ENCODE assay signal across 21 cellular contexts in the genomic region with DNA sequence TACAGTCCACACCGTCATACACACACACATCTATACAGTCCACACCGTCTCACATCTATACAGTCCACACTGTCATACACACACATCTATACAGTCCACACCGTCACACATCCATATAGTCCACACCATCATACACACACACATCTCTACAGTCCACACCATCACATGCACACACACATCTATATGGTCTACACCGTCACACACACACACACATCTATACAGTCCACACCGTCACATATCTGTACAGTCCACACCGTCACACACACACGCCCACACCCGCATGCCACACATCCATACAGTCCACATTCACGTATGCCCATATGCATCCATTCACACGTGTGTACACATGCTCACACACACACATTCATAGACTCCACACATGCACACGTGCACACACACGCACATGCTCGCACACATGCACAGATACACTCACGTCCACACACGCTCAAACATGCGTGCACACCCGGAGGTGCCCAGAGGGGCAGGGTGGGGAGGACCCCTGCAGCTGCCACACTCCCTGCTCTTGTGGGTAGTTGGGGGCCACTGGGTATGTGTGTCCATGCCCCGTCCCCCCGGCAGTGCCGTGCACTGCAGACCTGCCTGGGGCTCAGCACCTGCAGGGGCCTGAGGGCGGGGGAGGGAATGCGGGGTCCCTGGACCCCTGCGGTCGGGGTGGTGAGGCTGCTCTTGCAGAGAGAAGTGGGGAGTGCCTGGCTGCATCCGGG. TPM values are rescaled to one million over a fixed set of nuclear protein-coding genes. Genes with fewer than 3 reads are reported as not detected.
DNase-seq lines count a peak whose midpoint lies in the region; ATAC-seq, FAIRE-seq and TF ChIP-seq lines count a peak whose summit lies in the region.
"Had no signal": no experiment of that assay in that cellular context is flagged by ENCODE, and none has a peak within 500 bp of the region (broad histone marks: within the 10 kb centered on the region; RNA-seq: fewer than 3 reads in every experiment).

No MANE protein-coding gene starts in this region.

- no peak for TF ChIP-seq POLR2A in HepG2 (IDR thresholded peaks at IDR 0.05; ENCODE audit: insufficient read depth in 1 of 2, low read depth in 2 of 2, low read length in 2 of 2)

- H3K79me2 ChIP-seq in astrocyte (ENCODE audit: insufficient read depth, low read length): no peaks in the 10 kb centered on the region
- H3K79me2 ChIP-seq in HepG2 (ENCODE audit: insufficient read depth, low read length): no peaks in the 10 kb centered on the region
- no peaks in the 10 kb centered on the region for H3K79me2 ChIP-seq in GM23338 (replicated peaks; ENCODE audit: insufficient read depth)

- TF ChIP-seq RAD21 in HepG2 (CRISPR knock-in tag; IDR thresholded peaks at IDR 0.05): no peak

- H3K9me3 ChIP-seq in astrocyte (ENCODE audit: insufficient read depth, low read depth, low read length) (no peaks in the 10 kb centered on the region), HepG2 (ENCODE audit: low read length) (no peaks in the 10 kb centered on the region)
- H3K9me3 ChIP-seq: SJCRH30 had no signal

- DNase-seq in stimulated activated naive CD8-positive, alpha-beta T cell treated with anti-CD3 and anti-CD28 coated beads, Interleukin-15, amount 100 ng/mL, for 72 hours: no peak
- no peak for DNase-seq in stimulated activated naive CD8-positive, alpha-beta T cell treated with anti-CD3 and anti-CD28 coated beads, Interleukin-15, Interleukin-2, amounts not matched to agents 100 U/mL and 50 U/mL, for 24 hours
- DNase-seq in astrocyte (ENCODE audit: low read depth) (peak; percentile 6), HepG2 (ENCODE audit: low spot score) (no peak), GM23338 (ENCODE audit: low spot score) (no peak), CD14-positive monocyte (ENCODE audit: low spot score) (no peak), progenitor cell of endocrine pancreas (ENCODE audit: low spot score, unreplicated experiment) (no peak)
- no peak for DNase-seq in stimulated activated naive CD4-positive, alpha-beta T cell treated with Interleukin-2 at 50 U/mL for 16 hours (lab: John Stamatoyannopoulos, UW)
- DNase-seq: CD8-positive, alpha-beta T cell; H7; MM.1S; NCI-H1092 treated with DMSO at 0.1 percent for 48 hours; NCI-H146; NCI-H2029 treated with DMSO at 0.1 percent for 48 hours; NCI-H2171; NCI-H526; SJCRH30 had no signal

- H3K36me3 Mint-ChIP-seq in astrocyte (ENCODE audit: low read depth, unreplicated experiment) (peaks cover 10% of the 10 kb centered on the region), GM23338 (ENCODE audit: low read depth) (peaks cover 15% of the 10 kb centered on the region), CD14-positive monocyte (peaks cover 3 to 33% of the 10 kb centered on the region in 2 donors), progenitor cell of endocrine pancreas (ENCODE audit: insufficient read depth) (peaks cover 6% of the 10 kb centered on the region)

- CTCF ChIA-PET in HepG2 (lab: Yijun Ruan, JAX; ENCODE audit: low intra/inter-chr PET ratio, low total read pairs): no interaction called here

- POLR2A ChIA-PET in HepG2 (lab: Yijun Ruan, JAX): no interaction called here

- H3K27ac Mint-ChIP-seq in stimulated activated naive CD8-positive, alpha-beta T cell treated with anti-CD3 and anti-CD28 coated beads, Interleukin-15, amount 100 ng/mL, for 72 hours: no peak overlapping the region
- no peak overlapping the region for H3K27ac Mint-ChIP-seq in astrocyte (ENCODE audit: unreplicated experiment)
- no peak overlapping the region for H3K27ac Mint-ChIP-seq in GM23338
- no peak overlapping the region for H3K27ac Mint-ChIP-seq in CD14-positive monocyte
- no peak overlapping the region for H3K27ac Mint-ChIP-seq in progenitor cell of endocrine pancreas
- H3K27ac Mint-ChIP-seq: CD8-positive, alpha-beta T cell had no signal

- H3K4me3 ChIP-seq in astrocyte (ENCODE audit: insufficient read depth, low read depth, low read length): no peak overlapping the region
- no peak overlapping the region for H3K4me3 ChIP-seq in HepG2 (replicated peaks in 1 of 3; ENCODE audit: insufficient read depth in 1 of 3, low read depth in 2 of 3, low read length in 3 of 3)
- H3K4me3 ChIP-seq in GM23338: no peak overlapping the region
- H3K4me3 ChIP-seq: BLaER1, SJCRH30 had no signal

- TF ChIP-seq EP300 in HepG2 (IDR thresholded peaks at IDR 0.05; ENCODE audit: low read depth in 2 of 2, low read length in 2 of 2): no peak
- no peak for TF ChIP-seq EP300 in HepG2 (CRISPR knock-in tag; IDR thresholded peaks at IDR 0.05; ENCODE audit: borderline replicate concordance)

- ATAC-seq in stimulated activated naive CD8-positive, alpha-beta T cell treated with anti-CD3 and anti-CD28 coated beads, Interleukin-15, amount 100 ng/mL, for 72 hours: peak; percentile 16
- no peak for ATAC-seq in stimulated activated naive CD8-positive, alpha-beta T cell treated with anti-CD3 and anti-CD28 coated beads, Interleukin-15, Interleukin-2, amounts not matched to agents 100 U/mL and 50 U/mL, for 24 hours
- ATAC-seq in HepG2 (no peak), GM23338 (no peak)
- ATAC-seq: CD8-positive, alpha-beta T cell; Panc1 had no signal

- H3K4me3 Mint-ChIP-seq in stimulated activated naive CD8-positive, alpha-beta T cell treated with anti-CD3 and anti-CD28 coated beads, Interleukin-15, amount 100 ng/mL, for 72 hours: no peak overlapping the region
- no peak overlapping the region for H3K4me3 Mint-ChIP-seq in astrocyte (ENCODE audit: unreplicated experiment)
- H3K4me3 Mint-ChIP-seq in GM23338: no peak overlapping the region
- H3K4me3 Mint-ChIP-seq in CD14-positive monocyte: no peak overlapping the region
- H3K4me3 Mint-ChIP-seq in progenitor cell of endocrine pancreas (ENCODE audit: low read depth): no peak overlapping the region
- H3K4me3 Mint-ChIP-seq: CD8-positive, alpha-beta T cell had no signal

- H3K27me3 Mint-ChIP-seq in stimulated activated naive CD8-positive, alpha-beta T cell treated with anti-CD3 and anti-CD28 coated beads, Interleukin-15, amount 100 ng/mL, for 72 hours: no peaks in the 10 kb centered on the region
- H3K27me3 Mint-ChIP-seq in astrocyte (ENCODE audit: low read depth, unreplicated experiment) (no peaks in the 10 kb centered on the region), GM23338 (ENCODE audit: insufficient read depth, low read depth, poor library complexity) (peaks cover 8% of the 10 kb centered on the region), CD14-positive monocyte (ENCODE audit: low read depth in 3 of 3) (peaks cover 0 to 1% (median under 1%) of the 10 kb centered on the region in 3 donors), progenitor cell of endocrine pancreas (no peaks in the 10 kb centered on the region)

- WGBS in HepG2 (ENCODE audit: low lambda C conversion rate): 96% methylated on average over 19 of the region's 25 CpGs

- no peak for FAIRE-seq in astrocyte (lab: Jason Lieb, UNC)
- FAIRE-seq in HepG2 (lab: Jason Lieb, UNC): peak; percentile 51
- FAIRE-seq: A204.1 had no signal

- H3K9ac ChIP-seq in astrocyte (ENCODE audit: low read length): no peak overlapping the region
- no peak overlapping the region for H3K9ac ChIP-seq in HepG2 (ENCODE audit: insufficient read depth, low read depth, low read length)
- H3K9ac ChIP-seq: BLaER1 had no signal

- no peaks in the 10 kb centered on the region for H3K9me2 ChIP-seq in GM23338 (ENCODE audit: insufficient read depth)

- no peaks in the 10 kb centered on the region for H3K4me1 Mint-ChIP-seq in stimulated activated naive CD8-positive, alpha-beta T cell treated with anti-CD3 and anti-CD28 coated beads, Interleukin-15, amount 100 ng/mL, for 72 hours
- H3K4me1 Mint-ChIP-seq in astrocyte (ENCODE audit: low read depth, unreplicated experiment) (no peaks in the 10 kb centered on the region), GM23338 (no peaks in the 10 kb centered on the region; the same call in 2 of the 3 replicates), CD14-positive monocyte (peaks cover 5% of the 10 kb centered on the region), progenitor cell of endocrine pancreas (ENCODE audit: low read depth) (no peaks in the 10 kb centered on the region)

- H3K27ac ChIP-seq in astrocyte (ENCODE audit: low read depth, low read length): no peak overlapping the region
- H3K27ac ChIP-seq in HepG2 (ENCODE audit: extremely low read length, insufficient read depth, low read length): no peak overlapping the region
- no peak overlapping the region for H3K27ac ChIP-seq in GM23338 (ENCODE audit: low read depth)
- H3K27ac ChIP-seq: BLaER1, HL-60, SJCRH30 had no signal

- H3K4me2 ChIP-seq in astrocyte (ENCODE audit: low read length) (no peak overlapping the region), HepG2 (ENCODE audit: low read depth, low read length) (no peak overlapping the region), GM23338 (no peak overlapping the region)
- H3K4me2 ChIP-seq: BLaER1 had no signal

- intact Hi-C loops in HepG2 (cut with micrococcal nuclease; ENCODE audit: unreplicated experiment): no loop called here
- intact Hi-C loops in CD14-positive monocyte (cut with micrococcal nuclease): no loop called here

- H3K4me1 ChIP-seq in astrocyte (ENCODE audit: insufficient read depth, low read length): no peaks in the 10 kb centered on the region
- no peaks in the 10 kb centered on the region for H3K4me1 ChIP-seq in HepG2 (ENCODE audit: insufficient read depth, low read length)
- no peaks in the 10 kb centered on the region for H3K4me1 ChIP-seq in GM23338 (ENCODE audit: insufficient read depth)
- H3K4me1 ChIP-seq: BLaER1, SJCRH30 had no signal

- TF ChIP-seq CTCF in astrocyte (IDR thresholded peaks at IDR 0.05; ENCODE audit: insufficient read depth, low read depth, low read length) (no peak), HepG2 (CRISPR knock-in tag; IDR thresholded peaks at IDR 0.05) (no peak), GM23338 (conservative IDR thresholded peaks at IDR 0.05; ENCODE audit: low read depth in 2 of 2) (no peak), CD14-positive monocyte (IDR thresholded peaks at IDR 0.05) (no peak), progenitor cell of endocrine pancreas (IDR thresholded peaks at IDR 0.05; ENCODE audit: unreplicated experiment) (no peak)

- H2AFZ ChIP-seq in astrocyte (ENCODE audit: low read depth, low read length) (no peak overlapping the region), HepG2 (ENCODE audit: low read length) (no peak overlapping the region), GM23338 (no peak overlapping the region)

- TSS peak; percentile 44 for BruUV-seq in HepG2 (replicated peaks; lab: Mats Ljungman, UMichigan)

- H4K20me1 ChIP-seq in astrocyte (ENCODE audit: insufficient read depth, low read length) (peaks cover 23% of the 10 kb centered on the region), HepG2 (ENCODE audit: insufficient read depth, low read length) (no peaks in the 10 kb centered on the region), GM23338 (replicated peaks; ENCODE audit: insufficient read depth) (no peaks in the 10 kb centered on the region; the same call in 1 of the 2 replicates)

- in situ Hi-C loops in HepG2 (cut with HindIII; ENCODE audit: extremely low pct_ligation_motif_present, low pct_unique_long_range_greater_than_20kb): no loop called here

- peaks cover 13% of the 10 kb centered on the region; the same call in 1 of the 2 replicates for H3F3A ChIP-seq in GM23338 (replicated peaks; ENCODE audit: low read depth)

- H3K36me3 ChIP-seq in astrocyte (ENCODE audit: insufficient read depth, low read length) (peaks cover 4% of the 10 kb centered on the region), HepG2 (replicated peaks in 1 of 2; ENCODE audit: control insufficient read depth in 1 of 2, insufficient read depth in 2 of 2, low read length in 2 of 2) (peaks cover 16 to 23% of the 10 kb centered on the region in 2 experiments; a peak in 4 of 5 replicates), GM23338 (ENCODE audit: insufficient read depth) (no peaks in the 10 kb centered on the region; the same call in 1 of the 2 replicates)

- no peaks in the 10 kb centered on the region for H3K27me3 ChIP-seq in astrocyte (ENCODE audit: insufficient read depth, low read length)
- no peaks in the 10 kb centered on the region; a peak in 1 of 5 replicates for H3K27me3 ChIP-seq in HepG2 (ENCODE audit: control insufficient read depth in 1 of 2, insufficient read depth in 2 of 2, low read length in 2 of 2)
- no peaks in the 10 kb centered on the region for H3K27me3 ChIP-seq in GM23338 (ENCODE audit: insufficient read depth)
- H3K27me3 ChIP-seq: BLaER1, SJCRH30 had no signal

- no peaks in the 10 kb centered on the region for H3K9me3 Mint-ChIP-seq in stimulated activated naive CD8-positive, alpha-beta T cell treated with anti-CD3 and anti-CD28 coated beads, Interleukin-15, amount 100 ng/mL, for 72 hours
- H3K9me3 Mint-ChIP-seq in astrocyte (ENCODE audit: unreplicated experiment): no peaks in the 10 kb centered on the region
- H3K9me3 Mint-ChIP-seq in GM23338: no peaks in the 10 kb centered on the region; the same call in 2 of the 3 replicates
- H3K9me3 Mint-ChIP-seq in CD14-positive monocyte: no peaks in the 10 kb centered on the region
- no peaks in the 10 kb centered on the region for H3K9me3 Mint-ChIP-seq in progenitor cell of endocrine pancreas (ENCODE audit: low read depth)
- H3K9me3 Mint-ChIP-seq: CD8-positive, alpha-beta T cell had no signal

RNA-seq across cellular contexts. Expression of gene PIAS4, which starts 29.2 kb away (rescaled TPM):
- 26.0 and 26.4 TPM in 2 replicates for total RNA-seq in astrocyte
- total RNA-seq in HepG2 (2016; rRNA removed; fragmentation: Illumina TruSeq; extraction: Trizol): 20.1 and 22.4 TPM in 2 replicates
- 4.3 and 5.1 TPM in 2 replicates for total RNA-seq in HepG2 (2016; cell fraction: cytosol; rRNA removed; fragmentation: Illumina TruSeq; extraction: Trizol; ENCODE audit: low read depth)
- 16.7 and 23.3 TPM in 2 replicates for total RNA-seq in HepG2 (2016; cell fraction: insoluble cytoplasmic fraction; rRNA removed; fragmentation: Illumina TruSeq; extraction: Trizol)
- total RNA-seq in HepG2 (2016; cell fraction: membrane; rRNA removed; fragmentation: Illumina TruSeq; extraction: Trizol): 9.8 and 11.2 TPM in 2 replicates
- total RNA-seq in HepG2 (2016; cell fraction: nucleus; rRNA removed; fragmentation: Illumina TruSeq; extraction: Trizol): 9.7 and 15.2 TPM in 2 replicates
- 8.7 and 9.0 TPM in 2 replicates for polyA plus RNA-seq in HepG2 (2011; rRNA removed)
- 11.2 and 43.1 TPM in 2 replicates for polyA plus RNA-seq in HepG2 (2011; cell fraction: cytosol; rRNA removed)
- polyA plus RNA-seq in HepG2 (2011; cell fraction: nucleus; rRNA removed): 22.4 and 27.4 TPM in 2 replicates
- 19.1 and 20.7 TPM in 2 replicates for polyA plus RNA-seq in HepG2 (2012)
- 3.3 and 3.5 TPM in 2 replicates for polyA plus RNA-seq in HepG2 (2016; cell fraction: cytosol; fragmentation: Illumina TruSeq; extraction: Trizol; ENCODE audit: low read depth)
- 18.2 and 33.3 TPM in 2 replicates for polyA plus RNA-seq in HepG2 (2016; cell fraction: insoluble cytoplasmic fraction; fragmentation: Illumina TruSeq; extraction: Trizol; ENCODE audit: low read depth)
- 5.6 and 5.9 TPM in 2 replicates for polyA plus RNA-seq in HepG2 (2016; cell fraction: membrane; fragmentation: Illumina TruSeq; extraction: Trizol; ENCODE audit: low read depth)
- 36.3 and 39.1 TPM in 2 replicates for polyA plus RNA-seq in HepG2 (2016; cell fraction: nucleus; fragmentation: Illumina TruSeq; extraction: Trizol; ENCODE audit: insufficient read depth, low read depth)
- 12.2 and 13.9 TPM in 2 replicates for polyA minus RNA-seq in HepG2 (2011; rRNA and poly(A)+ RNA removed; ENCODE audit: low replicate concordance)
- polyA minus RNA-seq in HepG2 (2011; cell fraction: cytosol; rRNA and poly(A)+ RNA removed): 5.1 and 7.7 TPM in 2 replicates
- 14.5 and 15.1 TPM in 2 replicates for polyA minus RNA-seq in HepG2 (2011; cell fraction: nucleus; rRNA and poly(A)+ RNA removed)
- total RNA-seq in GM23338 (2014; rRNA removed; shearing (Covaris generic)): 34.1 and 48.4 TPM in 2 replicates
- polyA plus RNA-seq in GM23338 (2016; fragmentation: Nextera tagmentation; extraction: Ambion mirVana): 17.0 and 20.0 TPM in 2 replicates
- polyA plus RNA-seq in CD14-positive monocyte: 1 to 10 TPM; 2.3 to 5.9 TPM
- total RNA-seq in progenitor cell of endocrine pancreas: 55.3 and 56.3 TPM in 2 replicates

RNA-seq across cellular contexts. Expression of gene ZBTB7A, which starts 30.0 kb away (rescaled TPM):
- total RNA-seq in astrocyte: 24.3 and 26.9 TPM in 2 replicates
- total RNA-seq in HepG2 (2016; rRNA removed; fragmentation: Illumina TruSeq; extraction: Trizol): 3.5 and 3.6 TPM in 2 replicates
- total RNA-seq in HepG2 (2016; cell fraction: cytosol; rRNA removed; fragmentation: Illumina TruSeq; extraction: Trizol; ENCODE audit: low read depth): 1.8 TPM in 2 replicates
- total RNA-seq in HepG2 (2016; cell fraction: insoluble cytoplasmic fraction; rRNA removed; fragmentation: Illumina TruSeq; extraction: Trizol): 2.7 and 3.2 TPM in 2 replicates
- 3.7 and 4.3 TPM in 2 replicates for total RNA-seq in HepG2 (2016; cell fraction: membrane; rRNA removed; fragmentation: Illumina TruSeq; extraction: Trizol)
- 3.0 and 3.1 TPM in 2 replicates for total RNA-seq in HepG2 (2016; cell fraction: nucleus; rRNA removed; fragmentation: Illumina TruSeq; extraction: Trizol)
- polyA plus RNA-seq in HepG2 (2011; rRNA removed): 4.0 and 5.5 TPM in 2 replicates
- polyA plus RNA-seq in HepG2 (2011; cell fraction: cytosol; rRNA removed): 2.9 and 4.8 TPM in 2 replicates
- polyA plus RNA-seq in HepG2 (2011; cell fraction: nucleus; rRNA removed): 23.5 and 34.3 TPM in 2 replicates
- 4.7 and 6.0 TPM in 2 replicates for polyA plus RNA-seq in HepG2 (2012)
- polyA plus RNA-seq in HepG2 (2016; cell fraction: cytosol; fragmentation: Illumina TruSeq; extraction: Trizol; ENCODE audit: low read depth): 0.96 and 1.2 TPM in 2 replicates
- polyA plus RNA-seq in HepG2 (2016; cell fraction: insoluble cytoplasmic fraction; fragmentation: Illumina TruSeq; extraction: Trizol; ENCODE audit: low read depth): 4.5 and 4.8 TPM in 2 replicates
- 2.7 and 3.0 TPM in 2 replicates for polyA plus RNA-seq in HepG2 (2016; cell fraction: membrane; fragmentation: Illumina TruSeq; extraction: Trizol; ENCODE audit: low read depth)
- 9.7 and 9.9 TPM in 2 replicates for polyA plus RNA-seq in HepG2 (2016; cell fraction: nucleus; fragmentation: Illumina TruSeq; extraction: Trizol; ENCODE audit: insufficient read depth, low read depth)
- 4.3 and 12.1 TPM in 2 replicates for polyA minus RNA-seq in HepG2 (2011; rRNA and poly(A)+ RNA removed; ENCODE audit: low replicate concordance)
- polyA minus RNA-seq in HepG2 (2011; cell fraction: cytosol; rRNA and poly(A)+ RNA removed): 9.4 and 10.5 TPM in 2 replicates
- 5.0 and 5.4 TPM in 2 replicates for polyA minus RNA-seq in HepG2 (2011; cell fraction: nucleus; rRNA and poly(A)+ RNA removed)
- 28.5 and 35.0 TPM in 2 replicates for total RNA-seq in GM23338 (2014; rRNA removed; shearing (Covaris generic))
- polyA plus RNA-seq in GM23338 (2016; fragmentation: Nextera tagmentation; extraction: Ambion mirVana): 9.5 and 11.1 TPM in 2 replicates
- polyA plus RNA-seq in CD14-positive monocyte: 10 to 100 TPM; 18.0 to 20.2 TPM
- total RNA-seq in progenitor cell of endocrine pancreas: 18.4 and 19.1 TPM in 2 replicates

RNA-seq across cellular contexts. Expression of gene EEF2, which starts 51.5 kb away (rescaled TPM):
- total RNA-seq in astrocyte (2,578 and 2,739 TPM in 2 replicates), HepG2 (2016; rRNA removed; fragmentation: Illumina TruSeq; extraction: Trizol) (1,722 and 1,777 TPM in 2 replicates), progenitor cell of endocrine pancreas (3,028 and 3,054 TPM in 2 replicates)
- 663 and 837 TPM in 2 replicates for total RNA-seq in HepG2 (2016; cell fraction: cytosol; rRNA removed; fragmentation: Illumina TruSeq; extraction: Trizol; ENCODE audit: low read depth)
- total RNA-seq in HepG2 (2016; cell fraction: insoluble cytoplasmic fraction; rRNA removed; fragmentation: Illumina TruSeq; extraction: Trizol): 1,312 and 1,845 TPM in 2 replicates
- total RNA-seq in HepG2 (2016; cell fraction: membrane; rRNA removed; fragmentation: Illumina TruSeq; extraction: Trizol): 2,334 and 2,783 TPM in 2 replicates
- 709 and 773 TPM in 2 replicates for total RNA-seq in HepG2 (2016; cell fraction: nucleus; rRNA removed; fragmentation: Illumina TruSeq; extraction: Trizol)
- polyA plus RNA-seq in HepG2 (2011; rRNA removed) (1,441 and 1,465 TPM in 2 replicates), GM23338 (2016; fragmentation: Nextera tagmentation; extraction: Ambion mirVana) (772 and 1,028 TPM in 2 replicates), CD14-positive monocyte (100 to 1,000 TPM; 264 to 323 TPM)
- polyA plus RNA-seq in HepG2 (2011; cell fraction: cytosol; rRNA removed): 1,619 and 2,301 TPM in 2 replicates
- 945 and 1,058 TPM in 2 replicates for polyA plus RNA-seq in HepG2 (2011; cell fraction: nucleus; rRNA removed)
- 2,825 and 3,817 TPM in 2 replicates for polyA plus RNA-seq in HepG2 (2012)
- 660 and 778 TPM in 2 replicates for polyA plus RNA-seq in HepG2 (2016; cell fraction: cytosol; fragmentation: Illumina TruSeq; extraction: Trizol; ENCODE audit: low read depth)
- polyA plus RNA-seq in HepG2 (2016; cell fraction: insoluble cytoplasmic fraction; fragmentation: Illumina TruSeq; extraction: Trizol; ENCODE audit: low read depth): 1,198 and 1,548 TPM in 2 replicates
- polyA plus RNA-seq in HepG2 (2016; cell fraction: membrane; fragmentation: Illumina TruSeq; extraction: Trizol; ENCODE audit: low read depth): 1,837 and 2,206 TPM in 2 replicates
- polyA plus RNA-seq in HepG2 (2016; cell fraction: nucleus; fragmentation: Illumina TruSeq; extraction: Trizol; ENCODE audit: insufficient read depth, low read depth): 1,012 and 1,080 TPM in 2 replicates
- polyA minus RNA-seq in HepG2 (2011; rRNA and poly(A)+ RNA removed; ENCODE audit: low replicate concordance): 1,462 and 3,209 TPM in 2 replicates
- polyA minus RNA-seq in HepG2 (2011; cell fraction: cytosol; rRNA and poly(A)+ RNA removed): 1,805 and 1,823 TPM in 2 replicates
- polyA minus RNA-seq in HepG2 (2011; cell fraction: nucleus; rRNA and poly(A)+ RNA removed): 434 and 615 TPM in 2 replicates
- total RNA-seq in GM23338 (2014; rRNA removed; shearing (Covaris generic)): 2,892 and 2,987 TPM in 2 replicates
